28 cellular contexts compared by ENCODE assay signal in the genomic region with DNA sequence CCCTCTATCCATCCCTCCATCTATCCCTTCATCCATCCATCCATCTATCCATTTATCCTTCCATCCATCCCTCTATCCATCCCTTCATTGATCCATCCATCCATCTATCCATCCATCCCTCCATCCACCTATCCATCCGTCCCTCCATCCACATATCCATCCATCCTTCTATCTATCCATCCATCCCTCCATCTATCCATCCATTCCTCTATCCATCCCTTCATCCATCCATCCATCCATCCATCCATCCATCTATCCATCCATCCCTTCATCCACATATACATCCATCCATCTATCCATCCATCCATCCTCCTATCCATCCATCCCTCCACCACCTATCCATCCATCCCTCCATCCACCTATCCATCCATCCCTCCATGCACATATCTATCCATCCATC. TPM values are rescaled to one million over a fixed set of nuclear protein-coding genes. Genes with fewer than 3 reads are reported as not detected.
DNase-seq lines count a peak whose midpoint lies in the region; ATAC-seq, FAIRE-seq and TF ChIP-seq lines count a peak whose summit lies in the region.
"Had no signal": no experiment of that assay in that cellular context is flagged by ENCODE, and none has a peak within 500 bp of the region (broad histone marks: within the 10 kb centered on the region; RNA-seq: fewer than 3 reads in every experiment).

No MANE protein-coding gene starts in this region.

- H3K9me3 ChIP-seq in HepG2 (ENCODE audit: low read length) (no peaks in the 10 kb centered on the region), right lobe of liver (no peaks in the 10 kb centered on the region), K562 (replicated peaks; ENCODE audit: control insufficient read depth, insufficient read depth, low read depth, low read length) (no peaks in the 10 kb centered on the region), uterus (no peaks in the 10 kb centered on the region)
- H3K9me3 ChIP-seq: A549; BLaER1 treated with 17β-estradiol and CSF1 and Interleukin-3, amounts not matched to agents 10 nM and 100 nM; Caco-2 had no signal

- no peak for TF ChIP-seq CTCF in HepG2 (CRISPR knock-in tag; IDR thresholded peaks at IDR 0.05)
- TF ChIP-seq CTCF in right lobe of liver (IDR thresholded peaks at IDR 0.05): no peak
- no peak for TF ChIP-seq CTCF in K562 (IDR thresholded peaks at IDR 0.05 in 2 of 3, conservative IDR thresholded peaks at IDR 0.05 in 1 of 3; ENCODE audit: insufficient read depth in 2 of 3, low read depth in 1 of 3, low read length in 3 of 3)
- no peak for TF ChIP-seq CTCF in uterus (IDR thresholded peaks at IDR 0.05)

- ATAC-seq in HepG2 (no peak), right lobe of liver (no peak), K562 (no peak), GM21786 (IDR thresholded peaks at IDR 0.05; ENCODE audit: unreplicated experiment) (no peak)
- ATAC-seq: A549; CD8-positive, alpha-beta T cell; GM12878 had no signal

- no peak overlapping the region for H3K9ac ChIP-seq in HepG2 (ENCODE audit: insufficient read depth, low read depth, low read length)
- no peak overlapping the region for H3K9ac ChIP-seq in K562 (ENCODE audit: insufficient read depth in 1 of 2, low read depth in 2 of 2, low read length in 2 of 2)
- H3K9ac ChIP-seq: BLaER1 treated with 17β-estradiol and CSF1 and Interleukin-3, amounts not matched to agents 10 nM and 100 nM had no signal

- H3K27ac ChIP-seq in HepG2 (ENCODE audit: extremely low read length, insufficient read depth, low read length) (no peak overlapping the region), right lobe of liver (no peak overlapping the region), K562 (ENCODE audit: extremely low read depth, low read depth, low read length) (no peak overlapping the region), uterus (peak overlapping the region; percentile 89 to 90)
- H3K27ac ChIP-seq: 22Rv1; A549; BLaER1 treated with 17β-estradiol and CSF1 and Interleukin-3, amounts not matched to agents 10 nM and 100 nM; C4-2B had no signal

- H3K4me2 ChIP-seq in HepG2 (ENCODE audit: low read depth, low read length): no peak overlapping the region
- no peak overlapping the region for H3K4me2 ChIP-seq in K562 (ENCODE audit: insufficient read depth, low read length)
- H3K4me2 ChIP-seq: A549 had no signal

- intact Hi-C loops in HepG2 (cut with micrococcal nuclease; ENCODE audit: unreplicated experiment) (loop anchor here (10.0 kb wide), 1 partner anchor 1465 kb away; the partner anchor contains the start of genes MECR and PTPRU), right lobe of liver (cut with DNase I) (loop anchor here (10.0 kb wide), 3 partner anchors 895 to 1465 kb away; partner anchors contain the start of genes MECR (in 2 of the 2) and PTPRU (in 2 of the 2)), K562 (cut with micrococcal nuclease) (loop anchor here (10.0 kb wide), 3 partner anchors 1005 to 1325 kb away; no protein-coding TSS in a partner anchor), uterus (cut with DNase I; ENCODE audit: low total_unique reads) (loop anchor here (5.0 kb wide), 1 partner anchor 172 kb away; no protein-coding TSS in a partner anchor)

- no peak for DNase-seq in HepG2 (ENCODE audit: low spot score)
- DNase-seq in right lobe of liver: no peak
- no peak for DNase-seq in K562 (ENCODE audit: extremely low read depth in 1 of 4, low spot score in 3 of 4)
- no peak for DNase-seq in uterus
- no peak for DNase-seq in activated CD4-positive, alpha-beta T cell treated with anti-CD3 and anti-CD28 coated beads for 4 hours
- DNase-seq in ecto neural progenitor cell (ENCODE audit: low spot score): no peak
- DNase-seq: AML-193; Caco-2; Calu3; CD4-positive, alpha-beta T cell; CD8-positive, alpha-beta T cell; DMS153; DMS53; DMS79; DND-41; EL; GDM1 had no signal

- CTCF ChIA-PET in HepG2 (lab: Yijun Ruan, JAX; ENCODE audit: low intra/inter-chr PET ratio, low total read pairs): no interaction called here
- CTCF ChIA-PET in K562 (lab: Yijun Ruan, JAX; ENCODE audit: low intra/inter-chr PET ratio): no interaction called here

- H2AFZ ChIP-seq in HepG2 (ENCODE audit: low read length) (no peak overlapping the region), K562 (ENCODE audit: low read depth, low read length) (no peak overlapping the region)

- no peaks in the 10 kb centered on the region for H3K9me1 ChIP-seq in K562 (ENCODE audit: control insufficient read depth, insufficient read depth, low read length)

- no TSS peak for BruUV-seq in HepG2 (replicated peaks; lab: Mats Ljungman, UMichigan)
- no TSS peak for BruUV-seq in K562 (replicated peaks; lab: Mats Ljungman, UMichigan)

- H3K79me2 ChIP-seq in HepG2 (ENCODE audit: insufficient read depth, low read length): no peaks in the 10 kb centered on the region
- H3K79me2 ChIP-seq in K562 (ENCODE audit: control insufficient read depth, insufficient read depth, low read length): no peaks in the 10 kb centered on the region

- no peak for TF ChIP-seq POLR2A in HepG2 (IDR thresholded peaks at IDR 0.05; ENCODE audit: insufficient read depth in 1 of 2, low read depth in 2 of 2, low read length in 2 of 2)
- no peak for TF ChIP-seq POLR2A in right lobe of liver (IDR thresholded peaks at IDR 0.05)
- no peak for TF ChIP-seq POLR2A in K562 (conservative IDR thresholded peaks at IDR 0.05)
- no peak for TF ChIP-seq POLR2A in uterus (IDR thresholded peaks at IDR 0.05)

- peaks cover 1 to 6% of the 10 kb centered on the region in 2 experiments; a peak in 1 of 5 replicates for H3K27me3 ChIP-seq in HepG2 (ENCODE audit: control insufficient read depth in 1 of 2, insufficient read depth in 2 of 2, low read length in 2 of 2)
- H3K27me3 ChIP-seq in right lobe of liver: no peaks in the 10 kb centered on the region
- H3K27me3 ChIP-seq in K562 (ENCODE audit: control insufficient read depth in 2 of 2, insufficient read depth in 2 of 2, low read length in 2 of 2): peaks cover 8 to 26% of the 10 kb centered on the region in 2 experiments; a peak in 3 of 5 replicates
- no peaks in the 10 kb centered on the region for H3K27me3 ChIP-seq in uterus
- H3K27me3 ChIP-seq: BLaER1 treated with 17β-estradiol and CSF1 and Interleukin-3, amounts not matched to agents 10 nM and 100 nM had no signal

- in situ Hi-C loops in HepG2 (cut with HindIII; ENCODE audit: extremely low pct_ligation_motif_present, low pct_unique_long_range_greater_than_20kb) (loop anchor here (10.0 to 25.0 kb wide), 3 partner anchors 295 to 1362 kb away; no protein-coding TSS in a partner anchor), K562 (cut with MboI) (loop anchor here (10.0 kb wide), 1 partner anchor 1475 kb away; no protein-coding TSS in a partner anchor)

- TF ChIP-seq EP300 in HepG2 (IDR thresholded peaks at IDR 0.05; ENCODE audit: low read depth in 2 of 2, low read length in 2 of 2) (no peak), HepG2 (CRISPR knock-in tag; IDR thresholded peaks at IDR 0.05; ENCODE audit: borderline replicate concordance) (no peak), K562 (IDR thresholded peaks at IDR 0.05; ENCODE audit: low read length) (no peak)

- H3K36me3 ChIP-seq in HepG2 (replicated peaks in 1 of 2; ENCODE audit: control insufficient read depth in 1 of 2, insufficient read depth in 2 of 2, low read length in 2 of 2) (no peaks in the 10 kb centered on the region), right lobe of liver (no peaks in the 10 kb centered on the region), K562 (ENCODE audit: control insufficient read depth, insufficient read depth, low read length) (no peaks in the 10 kb centered on the region), uterus (no peaks in the 10 kb centered on the region)
- H3K36me3 ChIP-seq: BLaER1 treated with 17β-estradiol and CSF1 and Interleukin-3, amounts not matched to agents 10 nM and 100 nM had no signal

- H3K4me1 ChIP-seq in HepG2 (ENCODE audit: insufficient read depth, low read length): no peaks in the 10 kb centered on the region
- no peaks in the 10 kb centered on the region for H3K4me1 ChIP-seq in right lobe of liver
- peaks cover 0 to 6% of the 10 kb centered on the region in 2 experiments; a peak in 4 of 5 replicates for H3K4me1 ChIP-seq in K562 (replicated peaks in 1 of 2; ENCODE audit: control insufficient read depth in 2 of 2, insufficient read depth in 2 of 2, low read length in 2 of 2)
- H3K4me1 ChIP-seq in uterus: peaks cover 18 to 40% of the 10 kb centered on the region in 2 donors
- H3K4me1 ChIP-seq: Caco-2 had no signal

- H3K4me3 ChIP-seq in HepG2 (replicated peaks in 1 of 3; ENCODE audit: insufficient read depth in 1 of 3, low read depth in 2 of 3, low read length in 3 of 3) (no peak overlapping the region), right lobe of liver (no peak overlapping the region), K562 (no peak overlapping the region), uterus (no peak overlapping the region)
- H3K4me3 ChIP-seq: A549; BLaER1 treated with 17β-estradiol and CSF1 and Interleukin-3, amounts not matched to agents 10 nM and 100 nM; GM12878 had no signal

- H4K20me1 ChIP-seq in HepG2 (ENCODE audit: insufficient read depth, low read length): no peaks in the 10 kb centered on the region
- 0 out of 2 replicates have a peak, but pooled peaks cover 7% of the 10 kb centered on the region for H4K20me1 ChIP-seq in K562 (replicated peaks; ENCODE audit: control insufficient read depth, insufficient read depth, low read length)
- H4K20me1 ChIP-seq: BLaER1 treated with 17β-estradiol and CSF1 and Interleukin-3, amounts not matched to agents 10 nM and 100 nM had no signal

- no peak for TF ChIP-seq RAD21 in HepG2 (CRISPR knock-in tag; IDR thresholded peaks at IDR 0.05)
- no peak for TF ChIP-seq RAD21 in K562 (CRISPR knock-in tag; conservative IDR thresholded peaks at IDR 0.05 in 1 of 2, IDR thresholded peaks at IDR 0.05 in 1 of 2)

- WGBS in HepG2 (ENCODE audit: low lambda C conversion rate): 2% methylated on average over 1 of the region's 1 CpG
- WGBS in right lobe of liver (ENCODE audit: insufficient coverage, low coverage, low lambda C conversion rate, missing lambda C conversion rate): 60% methylated on average over 1 of the region's 1 CpG
- 0% methylated on average over 1 of the region's 1 CpG for WGBS in K562 (ENCODE audit: insufficient coverage, low coverage, missing lambda C conversion rate)

- no peak for FAIRE-seq in HepG2 (lab: Jason Lieb, UNC)
- no peak for FAIRE-seq in K562 (lab: Jason Lieb, UNC)
- FAIRE-seq: A549, D721Med, GM12878, GM12892, GM18507 had no signal

- POLR2A ChIA-PET in HepG2 (lab: Yijun Ruan, JAX) (no interaction called here), K562 (lab: Yijun Ruan, JAX) (no interaction called here)

RNA-seq across cellular contexts. Expression of gene MATN1, which starts 23.6 kb away (rescaled TPM):
- total RNA-seq in HepG2 (2016; rRNA removed; fragmentation: Illumina TruSeq; extraction: Trizol) (0.04 TPM in 1 of 2 replicates, not detected in the other), right lobe of liver (not detected), K562 (2014; rRNA removed) (1.8 and 1.9 TPM in 2 replicates), K562 (2014; rRNA removed; fragmentation: Illumina TruSeq; extraction: Trizol) (0.45 and 0.51 TPM in 2 replicates), K562 (2015; rRNA removed; fragmentation: Illumina TruSeq; extraction: Trizol) (0.79 and 1.2 TPM in 2 replicates), K562 (2021) (1.8 and 2.3 TPM in 2 replicates), uterus (1 to 10 TPM in 1 of 4 donors, under 1 TPM in 1, not detected in 2; 0.46 to 1.7 TPM)
- not detected in 2 replicates for total RNA-seq in HepG2 (2016; cell fraction: cytosol; rRNA removed; fragmentation: Illumina TruSeq; extraction: Trizol; ENCODE audit: low read depth)
- not detected in 2 replicates for total RNA-seq in HepG2 (2016; cell fraction: insoluble cytoplasmic fraction; rRNA removed; fragmentation: Illumina TruSeq; extraction: Trizol)
- not detected in 2 replicates for total RNA-seq in HepG2 (2016; cell fraction: membrane; rRNA removed; fragmentation: Illumina TruSeq; extraction: Trizol)
- not detected in 2 replicates for total RNA-seq in HepG2 (2016; cell fraction: nucleus; rRNA removed; fragmentation: Illumina TruSeq; extraction: Trizol)
- polyA plus RNA-seq in HepG2 (2011; rRNA removed) (0.03 and 0.05 TPM in 2 replicates), K562 (2011; rRNA removed) (0.89 and 1.5 TPM in 2 replicates), K562 (2014; fragmentation: Illumina TruSeq; extraction: Trizol) (1.1 and 1.6 TPM in 2 replicates), K562 (2014; fragmentation: Nextera tagmentation; extraction: Ambion mirVana) (under 1 TPM; 0.10 to 0.18 TPM), K562 (2014; rRNA removed) (1.6 and 3.6 TPM in 2 replicates)
- polyA plus RNA-seq in HepG2 (2011; cell fraction: cytosol; rRNA removed): 0.11 TPM in 1 of 2 replicates, not detected in the other
- polyA plus RNA-seq in HepG2 (2011; cell fraction: nucleus; rRNA removed): 0.66 and 0.77 TPM in 2 replicates
- 0.05 TPM in 1 of 2 replicates, not detected in the other for polyA plus RNA-seq in HepG2 (2012)
- polyA plus RNA-seq in HepG2 (2016; cell fraction: cytosol; fragmentation: Illumina TruSeq; extraction: Trizol; ENCODE audit: low read depth): not detected in 2 replicates
- polyA plus RNA-seq in HepG2 (2016; cell fraction: insoluble cytoplasmic fraction; fragmentation: Illumina TruSeq; extraction: Trizol; ENCODE audit: low read depth): not detected in 2 replicates
- not detected in 2 replicates for polyA plus RNA-seq in HepG2 (2016; cell fraction: membrane; fragmentation: Illumina TruSeq; extraction: Trizol; ENCODE audit: low read depth)
- polyA plus RNA-seq in HepG2 (2016; cell fraction: nucleus; fragmentation: Illumina TruSeq; extraction: Trizol; ENCODE audit: insufficient read depth, low read depth): 0.26 TPM in 1 of 2 replicates, not detected in the other
- polyA minus RNA-seq in HepG2 (2011; rRNA and poly(A)+ RNA removed; ENCODE audit: low replicate concordance): 0.12 TPM in 1 of 2 replicates, not detected in the other
- polyA minus RNA-seq in HepG2 (2011; cell fraction: cytosol; rRNA and poly(A)+ RNA removed): not detected in 2 replicates
- 0.12 and 0.26 TPM in 2 replicates for polyA minus RNA-seq in HepG2 (2011; cell fraction: nucleus; rRNA and poly(A)+ RNA removed)
- total RNA-seq in K562 (2011; cell fraction: chromatin; rRNA removed; ENCODE audit: low replicate concordance): 2.0 and 5.9 TPM in 2 replicates
- total RNA-seq in K562 (2011; cell fraction: nucleolus; rRNA removed): 4.5 and 5.4 TPM in 2 replicates
- 2.7 and 4.0 TPM in 2 replicates for total RNA-seq in K562 (2011; cell fraction: nucleoplasm; rRNA removed)
- 0.78 and 2.4 TPM in 2 replicates for polyA plus RNA-seq in K562 (2011; cell fraction: cytosol; rRNA removed)
- 3.5 and 9.8 TPM in 2 replicates for polyA plus RNA-seq in K562 (2011; cell fraction: nucleus; rRNA removed)
- 1.9 and 2.4 TPM in 2 replicates for polyA plus RNA-seq in K562 (2012)
- 0.48 and 0.88 TPM in 2 replicates for polyA minus RNA-seq in K562 (2011; rRNA and poly(A)+ RNA removed)
- polyA minus RNA-seq in K562 (2011; cell fraction: cytosol; rRNA and poly(A)+ RNA removed): 1.4 and 1.6 TPM in 2 replicates
- polyA minus RNA-seq in K562 (2011; cell fraction: nucleus; rRNA and poly(A)+ RNA removed): 1.4 and 3.4 TPM in 2 replicates
- total RNA-seq: A172, Caco-2, Calu3 had no signal

RNA-seq across cellular contexts. Expression of gene LAPTM5, which starts 57.8 kb away (rescaled TPM):
- total RNA-seq in HepG2 (2016; rRNA removed; fragmentation: Illumina TruSeq; extraction: Trizol): 0.34 and 0.86 TPM in 2 replicates
- total RNA-seq in HepG2 (2016; cell fraction: cytosol; rRNA removed; fragmentation: Illumina TruSeq; extraction: Trizol; ENCODE audit: low read depth): 0.18 and 0.30 TPM in 2 replicates
- total RNA-seq in HepG2 (2016; cell fraction: insoluble cytoplasmic fraction; rRNA removed; fragmentation: Illumina TruSeq; extraction: Trizol): 0.18 and 0.45 TPM in 2 replicates
- total RNA-seq in HepG2 (2016; cell fraction: membrane; rRNA removed; fragmentation: Illumina TruSeq; extraction: Trizol): 0.48 and 0.56 TPM in 2 replicates
- 0.34 and 0.53 TPM in 2 replicates for total RNA-seq in HepG2 (2016; cell fraction: nucleus; rRNA removed; fragmentation: Illumina TruSeq; extraction: Trizol)
- 0.41 and 0.76 TPM in 2 replicates for polyA plus RNA-seq in HepG2 (2011; rRNA removed)
- 0.64 and 0.79 TPM in 2 replicates for polyA plus RNA-seq in HepG2 (2011; cell fraction: cytosol; rRNA removed)
- polyA plus RNA-seq in HepG2 (2011; cell fraction: nucleus; rRNA removed): 0.59 and 0.61 TPM in 2 replicates
- polyA plus RNA-seq in HepG2 (2012): 0.19 and 0.38 TPM in 2 replicates
- 0.33 and 0.38 TPM in 2 replicates for polyA plus RNA-seq in HepG2 (2016; cell fraction: cytosol; fragmentation: Illumina TruSeq; extraction: Trizol; ENCODE audit: low read depth)
- polyA plus RNA-seq in HepG2 (2016; cell fraction: insoluble cytoplasmic fraction; fragmentation: Illumina TruSeq; extraction: Trizol; ENCODE audit: low read depth): 0.57 and 0.76 TPM in 2 replicates
- 0.54 and 0.79 TPM in 2 replicates for polyA plus RNA-seq in HepG2 (2016; cell fraction: membrane; fragmentation: Illumina TruSeq; extraction: Trizol; ENCODE audit: low read depth)
- 1.1 TPM in 2 replicates for polyA plus RNA-seq in HepG2 (2016; cell fraction: nucleus; fragmentation: Illumina TruSeq; extraction: Trizol; ENCODE audit: insufficient read depth, low read depth)
- polyA minus RNA-seq in HepG2 (2011; rRNA and poly(A)+ RNA removed; ENCODE audit: low replicate concordance): 2.1 and 4.6 TPM in 2 replicates
- 0.59 TPM in 1 of 2 replicates, not detected in the other for polyA minus RNA-seq in HepG2 (2011; cell fraction: cytosol; rRNA and poly(A)+ RNA removed)
- not detected in 2 replicates for polyA minus RNA-seq in HepG2 (2011; cell fraction: nucleus; rRNA and poly(A)+ RNA removed)
- 10 to 100 TPM; 21.2 to 81.0 (median 29.8) TPM for total RNA-seq in right lobe of liver
- total RNA-seq in K562 (2011; cell fraction: chromatin; rRNA removed; ENCODE audit: low replicate concordance): 11.2 and 16.2 TPM in 2 replicates
- total RNA-seq in K562 (2011; cell fraction: nucleolus; rRNA removed): 19.8 and 22.9 TPM in 2 replicates
- 20.3 and 27.1 TPM in 2 replicates for total RNA-seq in K562 (2011; cell fraction: nucleoplasm; rRNA removed)
- total RNA-seq in K562 (2014; rRNA removed): 10.7 and 12.3 TPM in 2 replicates
- total RNA-seq in K562 (2014; rRNA removed; fragmentation: Illumina TruSeq; extraction: Trizol): 11.7 and 13.2 TPM in 2 replicates
- 44.3 and 44.7 TPM in 2 replicates for total RNA-seq in K562 (2015; rRNA removed; fragmentation: Illumina TruSeq; extraction: Trizol)
- total RNA-seq in K562 (2021): 30.3 and 33.8 TPM in 2 replicates
- polyA plus RNA-seq in K562 (2011; rRNA removed): 42.5 and 418 TPM in 2 replicates
- polyA plus RNA-seq in K562 (2011; cell fraction: cytosol; rRNA removed): 103 and 599 TPM in 2 replicates
- polyA plus RNA-seq in K562 (2011; cell fraction: nucleus; rRNA removed): 41.2 and 275 TPM in 2 replicates
- polyA plus RNA-seq in K562 (2012): 63.5 and 133 TPM in 2 replicates
- 44.5 and 47.3 TPM in 2 replicates for polyA plus RNA-seq in K562 (2014; fragmentation: Illumina TruSeq; extraction: Trizol)
- polyA plus RNA-seq in K562 (2014; fragmentation: Nextera tagmentation; extraction: Ambion mirVana): 1 to 10 TPM; 2.4 to 4.8 TPM
- 20.3 and 22.2 TPM in 2 replicates for polyA plus RNA-seq in K562 (2014; rRNA removed)
- polyA minus RNA-seq in K562 (2011; rRNA and poly(A)+ RNA removed): 72.1 and 524 TPM in 2 replicates
- 41.0 and 310 TPM in 2 replicates for polyA minus RNA-seq in K562 (2011; cell fraction: cytosol; rRNA and poly(A)+ RNA removed)
- polyA minus RNA-seq in K562 (2011; cell fraction: nucleus; rRNA and poly(A)+ RNA removed): 7.7 and 80.9 TPM in 2 replicates
- 10 to 100 TPM in 3 of 4 donors, 1 to 10 TPM in 1; 6.1 to 76.8 (median 15.8) TPM for total RNA-seq in uterus
- total RNA-seq: A172, Caco-2, Calu3, G401 had no signal

Comparison
In these comparisons a context has a peak if more than half of its experiments do, and no peak if none do; other contexts are left out.
1. H3K27ac ChIP-seq: peak in uterus (2 of 2); none in HepG2 (single experiment), right lobe of liver (0 of 3) and K562 (single experiment).
2. Of the 241 proteins assayed by ChIP-seq in both HepG2 and K562: peak only in HepG2: FOXK2 and NBN; only in K562: ELF4, HBP1, KDM1A, MTA1 and ZBTB26; in both: none; in neither: 232; mixed calls (peak in some experiments, not most) for 2.